Comparison of ENCODE assay signal across 7 cellular contexts in genomic region chr1:247008406-247008799, GRCh38. TPM values are rescaled to one million over a fixed set of nuclear protein-coding genes. Genes with fewer than 3 reads are reported as not detected.
DNase-seq lines count a peak whose midpoint lies in the region; ATAC-seq and TF ChIP-seq lines count a peak whose summit lies in the region.

No MANE protein-coding gene starts in this region.

- peak overlapping the region; percentile 60 for H3K27ac ChIP-seq in Panc1 (ENCODE audit: low read length)

- H3K27me3 ChIP-seq in Panc1 (ENCODE audit: control insufficient read depth, insufficient read depth, low read length), result no peaks in the 10 kb centered on the region

- H3K4me1 ChIP-seq in ES-I3 (ENCODE audit: insufficient read depth, low read length), result no peaks in the 10 kb centered on the region
- H3K4me1 ChIP-seq in Panc1 (ENCODE audit: control insufficient read depth, insufficient read depth, low read length), result peaks cover 3% of the 10 kb centered on the region; the same call in 1 of the 2 replicates

- H3K27ac Mint-ChIP-seq in endothelial cell (ENCODE audit: unreplicated experiment) (no peak overlapping the region), osteocyte (ENCODE audit: unreplicated experiment) (no peak overlapping the region)

- peak overlapping the region; percentile 19; the same call in 1 of the 2 replicates for H3K9ac ChIP-seq in ES-I3 (ENCODE audit: low read depth, low read length)

- in situ Hi-C loops in Panc1 (cut with HindIII; ENCODE audit: low pct_unique_long_range_greater_than_20kb, low sequenced_read_pairs), result no loop called here

- H3K27me3 Mint-ChIP-seq in endothelial cell (ENCODE audit: unreplicated experiment), result peaks cover 6% of the 10 kb centered on the region
- no peaks in the 10 kb centered on the region for H3K27me3 Mint-ChIP-seq in osteocyte (ENCODE audit: unreplicated experiment)

- H3K4me3 Mint-ChIP-seq in endothelial cell (ENCODE audit: unreplicated experiment) (peak overlapping the region; percentile 98), osteocyte (ENCODE audit: unreplicated experiment) (peak overlapping the region; percentile 100)

- CTCF ChIA-PET in Panc1 (lab: Charles Lee), result no interaction called here

- ATAC-seq in Panc1 (peak; percentile 1), GM18511 (IDR thresholded peaks at IDR 0.05; ENCODE audit: unreplicated experiment) (no peak)

- no peak for TF ChIP-seq CTCF in Panc1 (IDR thresholded peaks at IDR 0.05)
- TF ChIP-seq CTCF in endothelial cell (IDR thresholded peaks at IDR 0.05; ENCODE audit: unreplicated experiment), result no peak
- no peak for TF ChIP-seq CTCF in osteocyte (IDR thresholded peaks at IDR 0.05)

- POLR2A ChIA-PET in Panc1 (lab: Charles Lee), result no interaction called here

- BruUV-seq in Panc1 (replicated peaks; lab: Mats Ljungman, UMichigan), result no TSS peak

- H3K4me3 ChIP-seq in Panc1 (ENCODE audit: low read depth in 2 of 2, low read length in 2 of 2), result peak overlapping the region; percentile 72 to 77

- DNase-seq in Panc1 (ENCODE audit: low read depth, low spot score) (no peak), endothelial cell (ENCODE audit: low spot score) (no peak), osteocyte (ENCODE audit: extremely low spot score, unreplicated experiment) (no peak), retina (no peak), cerebellar nuclear complex (lab: John Stamatoyannopoulos, UW) (no peak)

- H3K36me3 ChIP-seq in ES-I3 (ENCODE audit: insufficient read depth, low read length) (no peaks in the 10 kb centered on the region), Panc1 (ENCODE audit: control insufficient read depth, insufficient read depth, low read length) (no peaks in the 10 kb centered on the region)

- peaks cover 16% of the 10 kb centered on the region for H3K36me3 Mint-ChIP-seq in endothelial cell (ENCODE audit: low read depth, unreplicated experiment)
- H3K36me3 Mint-ChIP-seq in osteocyte (ENCODE audit: unreplicated experiment), result peaks cover 6% of the 10 kb centered on the region

- H3K9me3 Mint-ChIP-seq in endothelial cell (ENCODE audit: unreplicated experiment) (no peaks in the 10 kb centered on the region), osteocyte (ENCODE audit: unreplicated experiment) (peaks cover 4% of the 10 kb centered on the region)

- intact Hi-C loops in Panc1 (cut with micrococcal nuclease; ENCODE audit: unreplicated experiment), result no loop called here

- H3K9me3 ChIP-seq in ES-I3 (ENCODE audit: control insufficient read depth, insufficient read depth, low read length), result peaks cover 14% of the 10 kb centered on the region
- H3K9me3 ChIP-seq in Panc1 (ENCODE audit: control insufficient read depth, insufficient read depth, low read depth, low read length), result peaks cover 16% of the 10 kb centered on the region; the same call in 1 of the 2 replicates

- H3K4me1 Mint-ChIP-seq in endothelial cell (ENCODE audit: unreplicated experiment) (no peaks in the 10 kb centered on the region), osteocyte (ENCODE audit: unreplicated experiment) (peaks cover 7% of the 10 kb centered on the region)

RNA-seq across cellular contexts. Expression of gene ZNF695, which starts 0.5 kb away (rescaled TPM):
- 14.7 TPM for total RNA-seq in Panc1 (2021; ENCODE audit: unreplicated experiment)
- 5.0 TPM for polyA plus RNA-seq in Panc1 (2012; ENCODE audit: insufficient read length)
- total RNA-seq in endothelial cell (ENCODE audit: unreplicated experiment), result 3.2 TPM
- total RNA-seq in osteocyte, result 1.5 and 1.9 TPM in 2 replicates
